8 cellular contexts compared by ENCODE assay signal in the genomic region with DNA sequence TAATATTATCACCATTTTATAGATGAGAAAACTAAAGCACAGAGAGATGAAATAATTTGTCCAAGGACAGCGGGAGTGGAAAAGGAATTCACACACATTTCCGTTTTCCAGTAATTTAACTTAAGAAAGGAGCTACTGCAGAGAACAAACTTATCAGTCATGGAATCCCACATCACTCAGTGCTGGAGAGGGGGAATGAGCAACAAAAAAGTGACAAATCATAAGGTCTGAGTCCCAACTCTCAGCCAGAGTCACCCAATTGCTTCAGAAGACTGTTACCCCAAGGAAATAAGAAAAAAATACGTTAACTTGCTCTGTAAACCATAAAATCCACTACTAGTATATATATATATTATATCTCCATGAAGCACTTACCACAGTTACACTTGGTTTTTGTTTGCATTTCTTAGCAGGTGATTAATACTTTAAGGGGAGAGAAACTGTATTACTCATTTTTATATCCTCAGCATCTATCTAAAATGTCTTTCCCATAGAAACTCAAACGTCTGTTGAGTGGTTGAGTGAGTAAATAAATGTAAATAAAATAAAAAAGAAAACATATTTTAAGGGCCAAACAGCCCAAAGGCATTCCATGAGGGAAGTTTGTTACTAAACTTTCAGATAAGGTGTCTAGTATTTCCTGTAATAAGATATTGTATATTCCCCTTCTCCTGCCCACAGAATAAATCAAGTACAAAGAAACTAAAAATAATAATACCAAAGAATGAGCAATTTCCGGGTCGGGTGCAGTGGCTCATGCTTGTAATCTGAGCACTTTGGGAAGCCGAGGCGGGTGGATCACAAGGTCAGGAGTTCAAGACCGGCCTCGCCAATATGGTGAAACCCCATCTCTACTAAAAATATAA.
A peak's percentile ranks its signal among the peaks of the same experiment; 100 is the strongest.
DNase-seq lines count a peak whose midpoint lies in the region; ATAC-seq and TF ChIP-seq lines count a peak whose summit lies in the region.

No MANE protein-coding gene starts in this region.

- peak overlapping the region; percentile 79 to 95 (median 88) for H3K4me3 Mint-ChIP-seq in IgD-negative memory B cell
- H3K4me3 Mint-ChIP-seq in activated T-helper 17 cell treated with anti-CD3 and anti-CD28 coated beads, Interleukin-2, amount 50 U/mL, for 72 hours: peak overlapping the region; percentile 54

- H3K4me1 Mint-ChIP-seq in IgD-negative memory B cell: peaks cover 50 to 73% (median 68%) of the 10 kb centered on the region in 3 donors
- peaks cover 77% of the 10 kb centered on the region for H3K4me1 Mint-ChIP-seq in activated T-helper 17 cell treated with anti-CD3 and anti-CD28 coated beads, Interleukin-2, amount 50 U/mL, for 72 hours

- TF ChIP-seq CTCF in A673 (conservative IDR thresholded peaks at IDR 0.05; ENCODE audit: low read depth, low read length): no peak

- H3K27me3 ChIP-seq in A673 (replicated peaks; ENCODE audit: insufficient read depth, low read depth, low read length, poor library complexity): no peaks in the 10 kb centered on the region

- peak overlapping the region; percentile 80 for H3K27ac ChIP-seq in A673 (ENCODE audit: low read depth, low read length, poor library complexity, severe bottlenecking)

- no peaks in the 10 kb centered on the region for H3K9me3 ChIP-seq in A673 (ENCODE audit: low read depth, low read length, poor library complexity, severe bottlenecking)

- peaks cover 2% of the 10 kb centered on the region for H3K36me3 ChIP-seq in A673 (ENCODE audit: insufficient read depth, low read length, poor library complexity, severe bottlenecking)

- DNase-seq in A673 (ENCODE audit: low spot score) (no peak), lung microvascular endothelial cell (ENCODE audit: low read depth in 2 of 2) (peak; percentile 38 to 90), NCI-H1092 (lab: John Stamatoyannopoulos, UW) (no peak), Ammon's horn (ENCODE audit: low spot score) (no peak)

- no TSS peak for BruUV-seq in A673 (replicated peaks; lab: Mats Ljungman, UMichigan)

- peak overlapping the region; percentile 84 to 97 (median 90) for H3K27ac Mint-ChIP-seq in IgD-negative memory B cell
- peak overlapping the region; percentile 42 for H3K27ac Mint-ChIP-seq in activated T-helper 17 cell treated with anti-CD3 and anti-CD28 coated beads, Interleukin-2, amount 50 U/mL, for 72 hours

- H3K36me3 Mint-ChIP-seq in IgD-negative memory B cell: peaks cover 3% of the 10 kb centered on the region
- H3K36me3 Mint-ChIP-seq in activated T-helper 17 cell treated with anti-CD3 and anti-CD28 coated beads, Interleukin-2, amount 50 U/mL, for 72 hours (ENCODE audit: low read depth): peaks cover 72% of the 10 kb centered on the region

- no peak overlapping the region for H3K4me3 ChIP-seq in A673 (ENCODE audit: low read depth, low read length, poor library complexity, severe bottlenecking)

- peaks cover 53% of the 10 kb centered on the region for H3K4me1 ChIP-seq in A673 (ENCODE audit: insufficient read depth, low read length, poor library complexity, severe bottlenecking)

- peaks cover 2% of the 10 kb centered on the region for H3K27me3 Mint-ChIP-seq in IgD-negative memory B cell
- no peaks in the 10 kb centered on the region for H3K27me3 Mint-ChIP-seq in activated T-helper 17 cell treated with anti-CD3 and anti-CD28 coated beads, Interleukin-2, amount 50 U/mL, for 72 hours

- H3K9me3 Mint-ChIP-seq in IgD-negative memory B cell: no peaks in the 10 kb centered on the region
- no peaks in the 10 kb centered on the region for H3K9me3 Mint-ChIP-seq in activated T-helper 17 cell treated with anti-CD3 and anti-CD28 coated beads, Interleukin-2, amount 50 U/mL, for 72 hours

- POLR2A ChIA-PET in A673 (lab: Charles Lee; ENCODE audit: low non-redundant PET): no interaction called here

- ATAC-seq in activated T-helper 17 cell treated with anti-CD3 and anti-CD28 coated beads, Interleukin-2, amount 50 U/mL, for 72 hours (replicated peaks): peak; percentile 38
- no peak for ATAC-seq in GM19455 (IDR thresholded peaks at IDR 0.05; ENCODE audit: unreplicated experiment)
- ATAC-seq in HG02970 (IDR thresholded peaks at IDR 0.05; ENCODE audit: low FRiP score, unreplicated experiment): no peak

- CTCF ChIA-PET in A673 (lab: Charles Lee): no interaction called here

- intact Hi-C loops in A673 (cut with micrococcal nuclease; ENCODE audit: unreplicated experiment): no loop called here

Comparison
In these comparisons a context has a peak if more than half of its experiments do, and no peak if none do; other contexts are left out.
1. DNase-seq: peak in lung microvascular endothelial cell (2 of 2); none in A673 (single experiment), NCI-H1092 (single experiment) and Ammon's horn (single experiment).